ENCODE assay signal across 30 cellular contexts in genomic region chr7:81937091-81937490, GRCh38.
DNase-seq lines count a peak whose midpoint lies in the region; ATAC-seq, FAIRE-seq and TF ChIP-seq lines count a peak whose summit lies in the region.
"Had no signal": no experiment of that assay in that cellular context is flagged by ENCODE, and none has a peak within 500 bp of the region (broad histone marks: within the 10 kb centered on the region; RNA-seq: fewer than 3 reads in every experiment).

No MANE protein-coding gene starts in this region.

- H2AFZ ChIP-seq in endothelial cell of umbilical vein (ENCODE audit: low read depth, low read length) (no peak overlapping the region), osteoblast (ENCODE audit: low read length) (no peak overlapping the region)

- no peak for ATAC-seq in HG03571 (IDR thresholded peaks at IDR 0.05; ENCODE audit: unreplicated experiment)
- ATAC-seq: activated T-cell treated with anti-CD3 and anti-CD28 coated beads, Interleukin-2, amount 50 U/mL, for 72 hours had no signal

- H3K4me2 ChIP-seq in endothelial cell of umbilical vein (ENCODE audit: insufficient read depth, low read length), result no peak overlapping the region
- H3K4me2 ChIP-seq in osteoblast (ENCODE audit: insufficient read depth, low read length), result no peak overlapping the region

- no peaks in the 10 kb centered on the region for H3K4me1 ChIP-seq in endothelial cell of umbilical vein (ENCODE audit: control insufficient read depth, extremely low read depth, insufficient read depth, low read length)
- H3K4me1 ChIP-seq in osteoblast (ENCODE audit: insufficient read depth, low read length), result no peaks in the 10 kb centered on the region
- H3K4me1 ChIP-seq: BE2C, breast epithelium, prostate gland, thyroid gland had no signal

- intact Hi-C loops in endothelial cell of umbilical vein (cut with micrococcal nuclease), result no loop called here

- H3K27ac ChIP-seq in endothelial cell of umbilical vein (ENCODE audit: insufficient read depth, low read depth, low read length) (no peak overlapping the region), osteoblast (ENCODE audit: low read depth, low read length) (no peak overlapping the region)
- H3K27ac ChIP-seq: breast epithelium, prostate gland, thyroid gland had no signal

- DNase-seq in ELR (ENCODE audit: low read depth) (peak; percentile 5), NCI-H82 (lab: John Stamatoyannopoulos, UW) (peak; percentile 75), endothelial cell of umbilical vein (ENCODE audit: low read depth, low spot score) (no peak), osteoblast (ENCODE audit: insufficient read length, low spot score, missing footprints) (peak; percentile 39), erythroblast (lab: John Stamatoyannopoulos, UW) (no peak)
- DNase-seq in T-helper 2 cell treated with Interferon-gamma antibody and Interleukin-4, amounts not matched to agents 5 μg/mL and 100 μg/mL, for 36 hours (ENCODE audit: low spot score), result no peak
- DNase-seq: ACHN; activated CD4-positive, CD25-positive, alpha-beta regulatory T cell; activated naive CD4-positive, alpha-beta T cell treated with anti-CD3 and anti-CD28 coated beads, Interleukin-2, amount 10 ng/mL, durations not matched to agents 7 days and 5 days; activated T-cell treated with anti-CD3 and anti-CD28 coated beads, Interleukin-2, amount 50 U/mL, for 72 hours; amygdala; BE2C; DND-41; effector CD8-positive, alpha-beta T cell; hypothalamus; immature natural killer cell; Kasumi-1; mesenchymal stem cell; NCI-H187; NCI-H2171; NCI-H524; SW 1271; T1000; thyroid gland had no signal

- no peak overlapping the region for H3K27ac Mint-ChIP-seq in T-helper 2 cell treated with Interferon-gamma antibody and Interleukin-4, amounts not matched to agents 5 μg/mL and 100 μg/mL, for 36 hours
- H3K27ac Mint-ChIP-seq: activated naive CD4-positive, alpha-beta T cell treated with anti-CD3 and anti-CD28 coated beads, Interleukin-2, amount 10 ng/mL, durations not matched to agents 7 days and 5 days; activated T-cell treated with anti-CD3 and anti-CD28 coated beads, Interleukin-2, amount 50 U/mL, for 72 hours; immature natural killer cell; stimulated activated naive CD8-positive, alpha-beta T cell treated with anti-CD3 and anti-CD28 coated beads, Interleukin-15, Interleukin-2, amounts not matched to agents 100 ng/mL and 50 ng/mL, for 24 hours had no signal

- H3K4me3 ChIP-seq in endothelial cell of umbilical vein (replicated peaks in 1 of 3; ENCODE audit: insufficient read depth in 1 of 3, low read depth in 1 of 3, low read length in 3 of 3) (no peak overlapping the region), osteoblast (ENCODE audit: insufficient read depth, low read length) (no peak overlapping the region)
- H3K4me3 ChIP-seq: breast epithelium, prostate gland, thyroid gland had no signal

- TF ChIP-seq POLR2A in endothelial cell of umbilical vein (IDR thresholded peaks at IDR 0.05; ENCODE audit: low read depth, low read length) (no peak), erythroblast (IDR thresholded peaks at IDR 0.05; ENCODE audit: low read length) (no peak)

- POLR2A ChIA-PET in endothelial cell of umbilical vein (lab: Charles Lee), result no interaction called here

- H3K4me3 Mint-ChIP-seq in T-helper 2 cell treated with Interferon-gamma antibody and Interleukin-4, amounts not matched to agents 5 μg/mL and 100 μg/mL, for 36 hours, result no peak overlapping the region
- H3K4me3 Mint-ChIP-seq: activated naive CD4-positive, alpha-beta T cell treated with anti-CD3 and anti-CD28 coated beads, Interleukin-2, amount 10 ng/mL, durations not matched to agents 7 days and 5 days; activated T-cell treated with anti-CD3 and anti-CD28 coated beads, Interleukin-2, amount 50 U/mL, for 72 hours; immature natural killer cell; stimulated activated naive CD8-positive, alpha-beta T cell treated with anti-CD3 and anti-CD28 coated beads, Interleukin-15, Interleukin-2, amounts not matched to agents 100 ng/mL and 50 ng/mL, for 24 hours had no signal

- H4K20me1 ChIP-seq in endothelial cell of umbilical vein (replicated peaks; ENCODE audit: control insufficient read depth, extremely low read depth, insufficient read depth, low read length) (no peaks in the 10 kb centered on the region), osteoblast (ENCODE audit: insufficient read depth, low read length) (no peaks in the 10 kb centered on the region)

- peak; percentile 12 for FAIRE-seq in endothelial cell of umbilical vein (lab: Jason Lieb, UNC)
- FAIRE-seq: colon, RCC 7860 had no signal

- H3K9me3 Mint-ChIP-seq in T-helper 2 cell treated with Interferon-gamma antibody and Interleukin-4, amounts not matched to agents 5 μg/mL and 100 μg/mL, for 36 hours, result no peaks in the 10 kb centered on the region
- H3K9me3 Mint-ChIP-seq: activated naive CD4-positive, alpha-beta T cell treated with anti-CD3 and anti-CD28 coated beads, Interleukin-2, amount 10 ng/mL, durations not matched to agents 7 days and 5 days had no signal

- H3K79me2 ChIP-seq in endothelial cell of umbilical vein (ENCODE audit: control insufficient read depth, insufficient read depth, low read length) (no peaks in the 10 kb centered on the region), osteoblast (ENCODE audit: insufficient read depth, low read length) (no peaks in the 10 kb centered on the region)

- H3K36me3 Mint-ChIP-seq in T-helper 2 cell treated with Interferon-gamma antibody and Interleukin-4, amounts not matched to agents 5 μg/mL and 100 μg/mL, for 36 hours (ENCODE audit: low read depth), result no peaks in the 10 kb centered on the region
- H3K36me3 Mint-ChIP-seq: activated naive CD4-positive, alpha-beta T cell treated with anti-CD3 and anti-CD28 coated beads, Interleukin-2, amount 10 ng/mL, durations not matched to agents 7 days and 5 days; immature natural killer cell had no signal

- H3K4me1 Mint-ChIP-seq in T-helper 2 cell treated with Interferon-gamma antibody and Interleukin-4, amounts not matched to agents 5 μg/mL and 100 μg/mL, for 36 hours (ENCODE audit: low read depth), result no peaks in the 10 kb centered on the region
- H3K4me1 Mint-ChIP-seq: activated naive CD4-positive, alpha-beta T cell treated with anti-CD3 and anti-CD28 coated beads, Interleukin-2, amount 10 ng/mL, durations not matched to agents 7 days and 5 days had no signal

- CTCF ChIA-PET in endothelial cell of umbilical vein (lab: Charles Lee), result no interaction called here

- BruUV-seq in endothelial cell of umbilical vein (replicated peaks; lab: Mats Ljungman, UMichigan), result no TSS peak

- H3K9me3 ChIP-seq in endothelial cell of umbilical vein (replicated peaks; ENCODE audit: control insufficient read depth, insufficient read depth, low read length) (no peaks in the 10 kb centered on the region), osteoblast (ENCODE audit: low read depth, low read length) (no peaks in the 10 kb centered on the region)
- H3K9me3 ChIP-seq: BE2C, breast epithelium, prostate gland, thyroid gland had no signal

- no peaks in the 10 kb centered on the region for H3K36me3 ChIP-seq in endothelial cell of umbilical vein (ENCODE audit: control insufficient read depth in 2 of 2, extremely low read depth in 1 of 2, insufficient read depth in 2 of 2, low read length in 2 of 2)
- H3K36me3 ChIP-seq in osteoblast (ENCODE audit: insufficient read depth, low read length), result no peaks in the 10 kb centered on the region
- H3K36me3 ChIP-seq: BE2C, breast epithelium, prostate gland, thyroid gland had no signal

- H3K9me1 ChIP-seq in endothelial cell of umbilical vein (replicated peaks; ENCODE audit: control insufficient read depth, extremely low read depth, insufficient read depth, low read length), result no peaks in the 10 kb centered on the region

- TF ChIP-seq CTCF in endothelial cell of umbilical vein (IDR thresholded peaks at IDR 0.05; ENCODE audit: extremely low read depth in 1 of 2, insufficient read depth in 1 of 2, low read depth in 1 of 2, low read length in 2 of 2), result no peak
- no peak for TF ChIP-seq CTCF in osteoblast (IDR thresholded peaks at IDR 0.05; ENCODE audit: extremely low read depth, low read depth, low read length)

- H3K27me3 ChIP-seq in endothelial cell of umbilical vein (ENCODE audit: control insufficient read depth in 2 of 2, insufficient read depth in 2 of 2, low read length in 2 of 2) (no peaks in the 10 kb centered on the region), osteoblast (ENCODE audit: insufficient read depth, low read length) (no peaks in the 10 kb centered on the region)
- H3K27me3 ChIP-seq: BE2C, breast epithelium, thyroid gland had no signal

- H3K27me3 Mint-ChIP-seq in T-helper 2 cell treated with Interferon-gamma antibody and Interleukin-4, amounts not matched to agents 5 μg/mL and 100 μg/mL, for 36 hours (ENCODE audit: low read depth), result no peaks in the 10 kb centered on the region
- H3K27me3 Mint-ChIP-seq: activated naive CD4-positive, alpha-beta T cell treated with anti-CD3 and anti-CD28 coated beads, Interleukin-2, amount 10 ng/mL, durations not matched to agents 7 days and 5 days; stimulated activated naive CD8-positive, alpha-beta T cell treated with anti-CD3 and anti-CD28 coated beads, Interleukin-15, Interleukin-2, amounts not matched to agents 100 ng/mL and 50 ng/mL, for 24 hours had no signal

- H3K9ac ChIP-seq in endothelial cell of umbilical vein (replicated peaks; ENCODE audit: extremely low read depth, insufficient read depth, low read length), result no peak overlapping the region

- dilution Hi-C loops in endothelial cell of umbilical vein (cut with MboI; ENCODE audit: extremely low pct_ligation_motif_present, low sequenced_read_pairs), result no loop called here

TF ChIP-seq in endothelial cell of umbilical vein, 7 proteins besides CTCF, POLR2A, EP300 and RAD21:
- TF ChIP-seq EZH2 (IDR thresholded peaks at IDR 0.05; ENCODE audit: borderline replicate concordance, low read depth, low read length, severe bottlenecking), result no peak
- no peak for TF ChIP-seq POLR2AphosphoS5 (IDR thresholded peaks at IDR 0.05; ENCODE audit: insufficient read depth, low read depth, low read length)

Comparison
In these comparisons a context has a peak if more than half of its experiments do, and no peak if none do; other contexts are left out.
1. DNase-seq: peak in ELR (single experiment), NCI-H82 (single experiment) and osteoblast (single experiment); none in endothelial cell of umbilical vein (single experiment), T-helper 2 cell treated with Interferon-gamma antibody and Interleukin-4, amounts not matched to agents 5 μg/mL and 100 μg/mL, for 36 hours (single experiment) and erythroblast (0 of 2).